ENCODE assay signal across 14 cellular contexts in genomic region chr16:56684256-56684925, GRCh38. TPM values are rescaled to one million over a fixed set of nuclear protein-coding genes. Genes with fewer than 3 reads are reported as not detected.
A peak's percentile ranks its signal among the peaks of the same experiment; 100 is the strongest.
DNase-seq lines count a peak whose midpoint lies in the region; ATAC-seq and TF ChIP-seq lines count a peak whose summit lies in the region.
"Had no signal": no experiment of that assay in that cellular context is flagged by ENCODE, and none has a peak within 500 bp of the region (broad histone marks: within the 10 kb centered on the region; RNA-seq: fewer than 3 reads in every experiment).

No MANE protein-coding gene starts in this region.

- H3K9me3 Mint-ChIP-seq in brain, result peaks cover 17 to 21% (median 18%) of the 10 kb centered on the region in 5 experiments

- no peaks in the 10 kb centered on the region for H3K27me3 ChIP-seq in heart right ventricle
- H3K27me3 ChIP-seq in tibial nerve, result no peaks in the 10 kb centered on the region
- H3K27me3 ChIP-seq: BE2C had no signal

- H3K4me1 ChIP-seq in heart right ventricle, result peaks cover 0 to 54% (median 28%) of the 10 kb centered on the region in 9 donors
- peaks cover 0 to 33% (median 5%) of the 10 kb centered on the region in 4 donors for H3K4me1 ChIP-seq in tibial nerve
- H3K4me1 ChIP-seq: BE2C had no signal

- no peak for TF ChIP-seq POLR2A in tibial nerve (IDR thresholded peaks at IDR 0.05)

- peak in 1 of 2 donors; percentile 30 for TF ChIP-seq EP300 in tibial nerve (IDR thresholded peaks at IDR 0.05)

- POLR2A ChIA-PET in GM10248 (lab: Yijun Ruan, JAX), result no interaction called here

- peak overlapping the region in 8 of 10 donors; percentile 1 to 90 (median 46) for H3K27ac ChIP-seq in heart right ventricle
- peak overlapping the region in 2 of 4 donors; percentile 21 to 79 for H3K27ac ChIP-seq in tibial nerve

- ATAC-seq in heart right ventricle (no peak), left ventricle myocardium superior (no peak), GM19351 (IDR thresholded peaks at IDR 0.05; ENCODE audit: unreplicated experiment) (no peak)

- DNase-seq in heart right ventricle, result no peak
- no peak for DNase-seq in left ventricle myocardium superior
- peak; percentile 27 for DNase-seq in medulla oblongata (ENCODE audit: extremely low spot score)
- DNase-seq in tibial nerve (ENCODE audit: low spot score in 2 of 2), result no peak
- no peak for DNase-seq in GM10248 (ENCODE audit: extremely low spot score)
- DNase-seq in epidermal melanocyte (ENCODE audit: insufficient read length, low spot score), result no peak
- DNase-seq: BE2C; erythroblast; naive B cell; stimulated activated CD4-positive, alpha-beta T cell treated with anti-CD3 and anti-CD28 coated beads, Interleukin-12 subunit alpha, Interleukin-12 subunit beta, amount 100 ng/mL, for 4 hours had no signal

- 64 to 87% methylated on average over 4 of the region's 4 CpGs for whole genome bisulfite sequencing in heart right ventricle, 2 donors
- 38 to 50% methylated on average over 4 of the region's 4 CpGs for WGBS in tibial nerve, 2 donors

- H3K36me3 Mint-ChIP-seq in brain, result peaks cover 4% of the 10 kb centered on the region

- peaks cover 16% of the 10 kb centered on the region for H3K27me3 Mint-ChIP-seq in brain

- H3K9me3 ChIP-seq in heart right ventricle (peaks cover 0 to 17% (median 0%) of the 10 kb centered on the region in 11 donors), tibial nerve (peaks cover 0 to 7% (median 0%) of the 10 kb centered on the region in 4 donors)
- H3K9me3 ChIP-seq: BE2C had no signal

- CTCF ChIA-PET in GM10248 (lab: Yijun Ruan, JAX), result no interaction called here

- peaks cover 27% of the 10 kb centered on the region for H3K4me1 Mint-ChIP-seq in brain

- H3K36me3 ChIP-seq in heart right ventricle (no peaks in the 10 kb centered on the region), tibial nerve (peaks cover 0 to 16% (median 0%) of the 10 kb centered on the region in 3 donors)
- H3K36me3 ChIP-seq: BE2C had no signal

- no peak for TF ChIP-seq CTCF in heart right ventricle (IDR thresholded peaks at IDR 0.05)
- TF ChIP-seq CTCF in brain (conservative IDR thresholded peaks at IDR 0.05), result no peak
- TF ChIP-seq CTCF in tibial nerve (IDR thresholded peaks at IDR 0.05), result no peak
- TF ChIP-seq CTCF in GM10248 (IDR thresholded peaks at IDR 0.05; ENCODE audit: control extremely low read depth, extremely low read depth, low read depth, missing control alignments), result no peak

- H3K27ac Mint-ChIP-seq in brain, result no peak overlapping the region

- H3K4me3 ChIP-seq in heart right ventricle, result no peak overlapping the region
- peak overlapping the region; percentile 16 to 74 (median 44) for H3K4me3 ChIP-seq in tibial nerve

- peak overlapping the region in 4 of 5 experiments; percentile 88 to 91 (median 90) for H3K4me3 Mint-ChIP-seq in brain

- intact Hi-C loops in heart right ventricle (cut with DNase I), result loop anchor here in 7 of 10 donors (5.0 kb wide), 4 partner anchors 42 to 82 kb away; partner anchors contain the start of genes MT2A (in 4 of the 7) and MT1E (in 2 of the 7)
- intact Hi-C loops in left ventricle myocardium superior (cut with micrococcal nuclease), result loop anchor here (10.0 kb wide), 1 partner anchor 80 kb away; the partner anchor contains the start of gene MT2A

RNA-seq across cellular contexts. Expression of gene MT1X, which starts 2.1 kb away (rescaled TPM):
- total RNA-seq in heart right ventricle (100 to 1,000 TPM in 4 of 10 donors, 10 to 100 TPM in 6; 15.8 to 616 (median 71.4) TPM), left ventricle myocardium superior (85.9 TPM), tibial nerve (1,000 to 10,000 TPM in 2 of 4 donors, 100 to 1,000 TPM in 2; 457 to 1,918 (median 1,024) TPM)
- polyA plus RNA-seq in heart right ventricle (100 to 1,000 TPM; 162 to 239 TPM), brain (ENCODE audit: insufficient read depth, low read depth, low replicate concordance) (108 TPM)
- total RNA-seq: G401 had no signal

RNA-seq across cellular contexts. Expression of gene MT1H, which starts 14.8 kb away (rescaled TPM):
- total RNA-seq in heart right ventricle, result 1 to 10 TPM in 1 of 10 donors, not detected in 9; 2.4 TPM
- not detected for polyA plus RNA-seq in heart right ventricle
- not detected for total RNA-seq in left ventricle myocardium superior
- polyA plus RNA-seq in brain (ENCODE audit: insufficient read depth, low read depth, low replicate concordance), result 6.6 TPM
- 1 to 10 TPM in 2 of 4 donors, not detected in 2; 2.4 to 5.1 TPM for total RNA-seq in tibial nerve
- total RNA-seq: G401 had no signal

RNA-seq across cellular contexts. Expression of gene MT1G, which starts 16.5 kb away (rescaled TPM):
- total RNA-seq in heart right ventricle (1 to 10 TPM in 3 of 10 donors, under 1 TPM in 1, not detected in 6; 0.95 to 9.0 (median 1.0) TPM), left ventricle myocardium superior (not detected), tibial nerve (10 to 100 TPM in 3 of 4 donors, not detected in 1; 41.1 to 87.7 (median 49.2) TPM)
- polyA plus RNA-seq in heart right ventricle (1 to 10 TPM; 3.6 to 3.7 TPM), brain (ENCODE audit: insufficient read depth, low read depth, low replicate concordance) (101 TPM)
- total RNA-seq: G401 had no signal

RNA-seq across cellular contexts. Expression of gene MT1F, which starts 26.6 kb away (rescaled TPM):
- total RNA-seq in heart right ventricle (1 to 10 TPM in 9 of 10 donors, under 1 TPM in 1; 0.98 to 7.7 (median 2.4) TPM), left ventricle myocardium superior (3.0 TPM), tibial nerve (10 to 100 TPM in 2 of 4 donors, 1 to 10 TPM in 2; 3.0 to 34.3 (median 11.3) TPM)
- polyA plus RNA-seq in heart right ventricle (1 to 10 TPM; 2.0 to 2.4 TPM), brain (ENCODE audit: insufficient read depth, low read depth, low replicate concordance) (167 TPM)
- total RNA-seq: G401 had no signal

RNA-seq across cellular contexts. Expression of gene MT1B, which starts 32.7 kb away (rescaled TPM):
- total RNA-seq in heart right ventricle (not detected), left ventricle myocardium superior (not detected), tibial nerve (not detected)
- polyA plus RNA-seq in heart right ventricle (not detected), brain (ENCODE audit: insufficient read depth, low read depth, low replicate concordance) (not detected)
- total RNA-seq: G401; T-helper 2 cell treated with Interferon-gamma antibody and Interleukin-4, amounts not matched to agents 100 ng/mL and 5 ng/mL, for 36 hours had no signal

Comparison
In these comparisons a context has a peak if more than half of its experiments do, and no peak if none do; other contexts are left out.
1. H3K4me3 ChIP-seq: peak in tibial nerve (4 of 4); none in heart right ventricle (0 of 10).